8 cellular contexts compared by ENCODE assay signal in the genomic region with DNA sequence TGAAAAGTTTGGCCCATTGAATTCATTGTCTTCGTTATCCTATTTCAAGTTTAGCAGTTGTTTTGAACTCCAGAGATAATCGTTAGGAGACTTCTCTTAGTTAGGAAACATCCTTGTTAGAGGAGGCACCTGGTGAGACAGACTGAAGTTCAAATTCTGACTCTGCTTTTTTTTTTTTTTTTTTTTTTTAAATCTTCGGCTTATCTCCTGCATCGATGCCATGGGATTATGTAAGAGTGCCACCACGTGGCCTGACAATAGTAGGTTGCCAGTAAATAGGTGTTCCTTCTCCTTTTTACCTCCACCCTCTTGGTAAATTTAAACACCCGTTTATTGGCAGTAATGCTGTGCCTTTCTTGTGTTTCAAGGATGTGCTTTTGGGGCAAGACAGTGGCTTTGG.
DNase-seq lines count a peak whose midpoint lies in the region; ATAC-seq and TF ChIP-seq lines count a peak whose summit lies in the region.

No MANE protein-coding gene starts in this region.

- H3K4me3 ChIP-seq in GM12865 (ENCODE audit: low read depth, low read length) (no peak overlapping the region), WERI-Rb-1 (ENCODE audit: low read depth, low read length) (no peak overlapping the region)
- H3K4me3 ChIP-seq in Jurkat, Clone E6-1 (ENCODE audit: low read length) = no peak overlapping the region

- H3K27me3 ChIP-seq in WERI-Rb-1 (ENCODE audit: insufficient read depth, low read depth, severe bottlenecking) = no peaks in the 10 kb centered on the region

- peaks cover 14% of the 10 kb centered on the region for H3K36me3 ChIP-seq in WERI-Rb-1

- no peak overlapping the region for H3K27ac ChIP-seq in WERI-Rb-1

- ATAC-seq in HG03342 (IDR thresholded peaks at IDR 0.05; ENCODE audit: unreplicated experiment) (no peak), HG03439 (IDR thresholded peaks at IDR 0.05; ENCODE audit: unreplicated experiment) (no peak), GM19455 (IDR thresholded peaks at IDR 0.05; ENCODE audit: unreplicated experiment) (no peak)

- peak; percentile 49 for TF ChIP-seq CTCF in GM12865 (IDR thresholded peaks at IDR 0.05; ENCODE audit: insufficient read depth, low read depth, low read length, missing control alignments)
- peak; percentile 59; the same call in 1 of the 2 replicates for TF ChIP-seq CTCF in WERI-Rb-1 (IDR thresholded peaks at IDR 0.05; ENCODE audit: low read depth, low read length)

- peak; percentile 75 for DNase-seq in GM12865 (ENCODE audit: low read depth)
- DNase-seq in Jurkat, Clone E6-1 (ENCODE audit: low read depth, low spot score) = peak; percentile 62
- peak; percentile 56 for DNase-seq in WERI-Rb-1
- DNase-seq in kidney tubule cell (ENCODE audit: low spot score) = peak; percentile 58
- DNase-seq in DMS79 (lab: John Stamatoyannopoulos, UW) = no peak

- no peaks in the 10 kb centered on the region for H3K9me3 ChIP-seq in WERI-Rb-1 (ENCODE audit: severe bottlenecking)
